Comparison of ENCODE assay signal across 3 cellular contexts in the genomic region with DNA sequence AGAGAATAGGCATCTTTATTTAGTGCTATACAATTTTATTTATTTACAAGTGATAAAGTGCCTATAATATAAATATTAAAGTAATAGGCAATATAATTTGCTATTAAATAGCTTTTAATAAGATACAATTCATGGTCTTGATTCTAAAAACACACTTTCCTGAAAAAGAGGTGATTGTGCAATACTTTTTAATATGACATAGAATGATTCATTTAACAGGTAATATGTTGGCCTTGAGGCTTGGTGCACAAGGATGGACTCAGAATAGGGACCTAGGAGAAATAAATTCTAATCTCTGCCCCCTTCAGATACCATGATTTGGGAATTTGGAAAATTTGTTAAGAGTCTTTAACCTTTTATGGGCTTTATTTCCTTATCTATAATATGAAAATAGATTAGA.
TF ChIP-seq lines count a peak whose summit lies in the region.

No MANE protein-coding gene starts in this region.

TF ChIP-seq in IMR-90, 13 proteins besides CTCF, POLR2A, EP300 and RAD21:
- peak; percentile 80 for TF ChIP-seq CEBPB (IDR thresholded peaks at IDR 0.05; ENCODE audit: low read depth, low read length)
- no peak for TF ChIP-seq NFE2L2 (IDR thresholded peaks at IDR 0.05; ENCODE audit: low read depth, low read length)
- no peak for TF ChIP-seq MXI1 (IDR thresholded peaks at IDR 0.05; ENCODE audit: borderline replicate concordance, low read depth, low read length)
- no peak for TF ChIP-seq BHLHE40 (IDR thresholded peaks at IDR 0.05; ENCODE audit: low read depth, low read length)

TF ChIP-seq in K562, 482 proteins besides CTCF, POLR2A, EP300 and RAD21:
- TF ChIP-seq CEBPB (tag; IDR thresholded peaks at IDR 0.05) (peak; percentile 73), ZNF589 (CRISPR knock-in tag; IDR thresholded peaks at IDR 0.05; ENCODE audit: low read depth) (no peak), CEBPG (CRISPR knock-in tag; IDR thresholded peaks at IDR 0.05) (no peak), CEBPG (tag; conservative IDR thresholded peaks at IDR 0.05 in 1 of 2, IDR thresholded peaks at IDR 0.05 in 1 of 2) (peak in 1 of 2 experiments; percentile 89; a peak in 2 of 4 replicates)

TF ChIP-seq in H1, 55 proteins besides CTCF, POLR2A, EP300 and RAD21:
- no peak for TF ChIP-seq JUND (IDR thresholded peaks at IDR 0.05; ENCODE audit: low read length)
- TF ChIP-seq POU5F1 (IDR thresholded peaks at IDR 0.05; ENCODE audit: low read depth, low read length) = no peak
- TF ChIP-seq CEBPB (IDR thresholded peaks at IDR 0.05; ENCODE audit: low read depth, low read length) = peak; percentile 66; the same call in 1 of the 2 replicates
- TF ChIP-seq ASH2L (IDR thresholded peaks at IDR 0.05; ENCODE audit: low read length) = no peak
- no peak for TF ChIP-seq TCF12 (IDR thresholded peaks at IDR 0.05; ENCODE audit: low read depth, low read length)
- no peak for TF ChIP-seq NANOG (IDR thresholded peaks at IDR 0.05; ENCODE audit: insufficient read depth, low read depth, low read length, poor library complexity, severe bottlenecking)
- TF ChIP-seq, protein P1, sequence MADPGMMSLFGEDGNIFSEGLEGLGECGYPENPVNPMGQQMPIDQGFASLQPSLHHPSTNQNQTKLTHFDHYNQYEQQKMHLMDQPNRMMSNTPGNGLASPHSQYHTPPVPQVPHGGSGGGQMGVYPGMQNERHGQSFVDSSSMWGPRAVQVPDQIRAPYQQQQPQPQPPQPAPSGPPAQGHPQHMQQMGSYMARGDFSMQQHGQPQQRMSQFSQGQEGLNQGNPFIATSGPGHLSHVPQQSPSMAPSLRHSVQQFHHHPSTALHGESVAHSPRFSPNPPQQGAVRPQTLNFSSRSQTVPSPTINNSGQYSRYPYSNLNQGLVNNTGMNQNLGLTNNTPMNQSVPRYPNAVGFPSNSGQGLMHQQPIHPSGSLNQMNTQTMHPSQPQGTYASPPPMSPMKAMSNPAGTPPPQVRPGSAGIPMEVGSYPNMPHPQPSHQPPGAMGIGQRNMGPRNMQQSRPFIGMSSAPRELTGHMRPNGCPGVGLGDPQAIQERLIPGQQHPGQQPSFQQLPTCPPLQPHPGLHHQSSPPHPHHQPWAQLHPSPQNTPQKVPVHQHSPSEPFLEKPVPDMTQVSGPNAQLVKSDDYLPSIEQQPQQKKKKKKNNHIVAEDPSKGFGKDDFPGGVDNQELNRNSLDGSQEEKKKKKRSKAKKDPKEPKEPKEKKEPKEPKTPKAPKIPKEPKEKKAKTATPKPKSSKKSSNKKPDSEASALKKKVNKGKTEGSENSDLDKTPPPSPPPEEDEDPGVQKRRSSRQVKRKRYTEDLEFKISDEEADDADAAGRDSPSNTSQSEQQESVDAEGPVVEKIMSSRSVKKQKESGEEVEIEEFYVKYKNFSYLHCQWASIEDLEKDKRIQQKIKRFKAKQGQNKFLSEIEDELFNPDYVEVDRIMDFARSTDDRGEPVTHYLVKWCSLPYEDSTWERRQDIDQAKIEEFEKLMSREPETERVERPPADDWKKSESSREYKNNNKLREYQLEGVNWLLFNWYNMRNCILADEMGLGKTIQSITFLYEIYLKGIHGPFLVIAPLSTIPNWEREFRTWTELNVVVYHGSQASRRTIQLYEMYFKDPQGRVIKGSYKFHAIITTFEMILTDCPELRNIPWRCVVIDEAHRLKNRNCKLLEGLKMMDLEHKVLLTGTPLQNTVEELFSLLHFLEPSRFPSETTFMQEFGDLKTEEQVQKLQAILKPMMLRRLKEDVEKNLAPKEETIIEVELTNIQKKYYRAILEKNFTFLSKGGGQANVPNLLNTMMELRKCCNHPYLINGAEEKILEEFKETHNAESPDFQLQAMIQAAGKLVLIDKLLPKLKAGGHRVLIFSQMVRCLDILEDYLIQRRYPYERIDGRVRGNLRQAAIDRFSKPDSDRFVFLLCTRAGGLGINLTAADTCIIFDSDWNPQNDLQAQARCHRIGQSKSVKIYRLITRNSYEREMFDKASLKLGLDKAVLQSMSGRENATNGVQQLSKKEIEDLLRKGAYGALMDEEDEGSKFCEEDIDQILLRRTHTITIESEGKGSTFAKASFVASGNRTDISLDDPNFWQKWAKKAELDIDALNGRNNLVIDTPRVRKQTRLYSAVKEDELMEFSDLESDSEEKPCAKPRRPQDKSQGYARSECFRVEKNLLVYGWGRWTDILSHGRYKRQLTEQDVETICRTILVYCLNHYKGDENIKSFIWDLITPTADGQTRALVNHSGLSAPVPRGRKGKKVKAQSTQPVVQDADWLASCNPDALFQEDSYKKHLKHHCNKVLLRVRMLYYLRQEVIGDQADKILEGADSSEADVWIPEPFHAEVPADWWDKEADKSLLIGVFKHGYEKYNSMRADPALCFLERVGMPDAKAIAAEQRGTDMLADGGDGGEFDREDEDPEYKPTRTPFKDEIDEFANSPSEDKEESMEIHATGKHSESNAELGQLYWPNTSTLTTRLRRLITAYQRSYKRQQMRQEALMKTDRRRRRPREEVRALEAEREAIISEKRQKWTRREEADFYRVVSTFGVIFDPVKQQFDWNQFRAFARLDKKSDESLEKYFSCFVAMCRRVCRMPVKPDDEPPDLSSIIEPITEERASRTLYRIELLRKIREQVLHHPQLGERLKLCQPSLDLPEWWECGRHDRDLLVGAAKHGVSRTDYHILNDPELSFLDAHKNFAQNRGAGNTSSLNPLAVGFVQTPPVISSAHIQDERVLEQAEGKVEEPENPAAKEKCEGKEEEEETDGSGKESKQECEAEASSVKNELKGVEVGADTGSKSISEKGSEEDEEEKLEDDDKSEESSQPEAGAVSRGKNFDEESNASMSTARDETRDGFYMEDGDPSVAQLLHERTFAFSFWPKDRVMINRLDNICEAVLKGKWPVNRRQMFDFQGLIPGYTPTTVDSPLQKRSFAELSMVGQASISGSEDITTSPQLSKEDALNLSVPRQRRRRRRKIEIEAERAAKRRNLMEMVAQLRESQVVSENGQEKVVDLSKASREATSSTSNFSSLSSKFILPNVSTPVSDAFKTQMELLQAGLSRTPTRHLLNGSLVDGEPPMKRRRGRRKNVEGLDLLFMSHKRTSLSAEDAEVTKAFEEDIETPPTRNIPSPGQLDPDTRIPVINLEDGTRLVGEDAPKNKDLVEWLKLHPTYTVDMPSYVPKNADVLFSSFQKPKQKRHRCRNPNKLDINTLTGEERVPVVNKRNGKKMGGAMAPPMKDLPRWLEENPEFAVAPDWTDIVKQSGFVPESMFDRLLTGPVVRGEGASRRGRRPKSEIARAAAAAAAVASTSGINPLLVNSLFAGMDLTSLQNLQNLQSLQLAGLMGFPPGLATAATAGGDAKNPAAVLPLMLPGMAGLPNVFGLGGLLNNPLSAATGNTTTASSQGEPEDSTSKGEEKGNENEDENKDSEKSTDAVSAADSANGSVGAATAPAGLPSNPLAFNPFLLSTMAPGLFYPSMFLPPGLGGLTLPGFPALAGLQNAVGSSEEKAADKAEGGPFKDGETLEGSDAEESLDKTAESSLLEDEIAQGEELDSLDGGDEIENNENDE (IDR thresholded peaks at IDR 0.05; ENCODE audit: insufficient replicate concordance, low read length) = no peak
- no peak for TF ChIP-seq YY1 (IDR thresholded peaks at IDR 0.05; ENCODE audit: low read depth, low read length)
